17 cellular contexts compared by ENCODE assay signal in genomic region chr4:155339588-155339987, GRCh38. TPM values are rescaled to one million over a fixed set of nuclear protein-coding genes. Genes with fewer than 3 reads are reported as not detected.
DNase-seq lines count a peak whose midpoint lies in the region; ATAC-seq, FAIRE-seq and TF ChIP-seq lines count a peak whose summit lies in the region.
"Had no signal": no experiment of that assay in that cellular context is flagged by ENCODE, and none has a peak within 500 bp of the region (broad histone marks: within the 10 kb centered on the region; RNA-seq: fewer than 3 reads in every experiment).

No MANE protein-coding gene starts in this region.

- H3K4me3 Mint-ChIP-seq in CD8-positive, alpha-beta memory T cell: no peak overlapping the region
- H3K4me3 Mint-ChIP-seq: CD14-positive monocyte had no signal

- peaks cover 0 to 4% (median 2%) of the 10 kb centered on the region in 3 donors for H3K36me3 Mint-ChIP-seq in CD8-positive, alpha-beta memory T cell
- H3K36me3 Mint-ChIP-seq: CD14-positive monocyte had no signal

- H3K9me2 ChIP-seq in HCT116 (ENCODE audit: insufficient read depth): no peaks in the 10 kb centered on the region

- intact Hi-C loops in HCT116 (cut with micrococcal nuclease): no loop called here
- intact Hi-C loops in left colon (cut with DNase I, micrococcal nuclease): no loop called here
- intact Hi-C loops in posterior vena cava (cut with DNase I): no loop called here

- BruUV-seq in HCT116 (replicated peaks; lab: Mats Ljungman, UMichigan): no TSS peak

- CTCF ChIA-PET in A549 (lab: Yijun Ruan, JAX) (interaction anchor here (0.6 to 1.2 kb wide), 4 partner anchors 17 to 405 kb away, joined by 3 to 4 read pairs (median 3); no protein-coding TSS in a partner anchor), HCT116 (lab: Charles Lee) (no interaction called here)
- CTCF ChIA-PET in CD8-positive, alpha-beta memory T cell (lab: Charles Lee): no interaction called here

- no peaks in the 10 kb centered on the region for H3K36me3 ChIP-seq in HCT116 (ENCODE audit: control insufficient read depth in 1 of 2, insufficient read depth in 2 of 2, low read length in 2 of 2)
- no peaks in the 10 kb centered on the region for H3K36me3 ChIP-seq in CD8-positive, alpha-beta memory T cell (ENCODE audit: insufficient read depth, low read length)

- no peaks in the 10 kb centered on the region for H3K27me3 ChIP-seq in HCT116 (ENCODE audit: insufficient read depth, low read length)
- H3K27me3 ChIP-seq in CD8-positive, alpha-beta memory T cell (ENCODE audit: insufficient read depth, low read length, poor library complexity, severe bottlenecking): no peaks in the 10 kb centered on the region

- H3K9me3 ChIP-seq in A549: peaks cover 14% of the 10 kb centered on the region; the same call in 2 of the 3 replicates
- H3K9me3 ChIP-seq in HCT116 (ENCODE audit: control insufficient read depth in 1 of 2, insufficient read depth in 1 of 2, low read depth in 1 of 2, low read length in 2 of 2): no peaks in the 10 kb centered on the region
- H3K9me3 ChIP-seq in CD8-positive, alpha-beta memory T cell (ENCODE audit: low read length): no peaks in the 10 kb centered on the region

- TF ChIP-seq POLR2A in A549 (IDR thresholded peaks at IDR 0.05; ENCODE audit: low read length): no peak
- TF ChIP-seq POLR2A in HCT116 (IDR thresholded peaks at IDR 0.05; ENCODE audit: borderline replicate concordance, extremely low read depth, insufficient read depth, insufficient read length): no peak

- peak; percentile 49 for FAIRE-seq in A549 (lab: Jason Lieb, UNC)
- FAIRE-seq: D721Med had no signal

- ATAC-seq in A549: peak; percentile 88 to 93
- ATAC-seq in HCT116: 0 out of 2 replicates have a peak, but pooled peaks have one; percentile 34
- peak; percentile 63 for ATAC-seq in left colon
- no peak for ATAC-seq in HG02610 (IDR thresholded peaks at IDR 0.05; ENCODE audit: unreplicated experiment)
- ATAC-seq: Right ventricle myocardium inferior had no signal

- no peak overlapping the region for H3K9ac ChIP-seq in HCT116 (ENCODE audit: low read length)

- H3K9me3 Mint-ChIP-seq in CD8-positive, alpha-beta memory T cell: no peaks in the 10 kb centered on the region

- H3K4me2 ChIP-seq in A549 (peak overlapping the region; percentile 82), HCT116 (ENCODE audit: low read length) (no peak overlapping the region)
- H3K4me2 ChIP-seq: PC-9 had no signal

- H4K20me1 ChIP-seq in HCT116 (ENCODE audit: insufficient read depth): no peaks in the 10 kb centered on the region

- DNase-seq in A549 (ENCODE audit: low read depth in 1 of 2, low spot score in 1 of 2) (peak; percentile 11 to 91), HCT116 (ENCODE audit: low read depth, low spot score) (no peak), RPMI7951 (ENCODE audit: low read depth) (peak; percentile 10), left colon (no peak), T-helper 2 cell (no peak), posterior vena cava (ENCODE audit: low spot score) (no peak)
- DNase-seq in CD8-positive, alpha-beta memory T cell: no peak
- DNase-seq: 8988T, NCI-H1436, NCI-H2029 treated with DMSO at 0.1 percent for 48 hours, PC-9, T-helper 1 cell had no signal

- RAD21 ChIA-PET in HCT116 (lab: Charles Lee; ENCODE audit: low non-redundant PET in 1 of 2, low total read pairs in 2 of 2, uncharacterized antibody in 2 of 2, unreplicated experiment in 2 of 2): no interaction called here

- no peak overlapping the region for H2AFZ ChIP-seq in HCT116 (ENCODE audit: low read depth, low read length, poor library complexity, severe bottlenecking)
- H2AFZ ChIP-seq: PC-9 had no signal

- no peaks in the 10 kb centered on the region for H3K79me2 ChIP-seq in HCT116 (ENCODE audit: insufficient read depth, low read length)

- no peaks in the 10 kb centered on the region for H3K4me1 Mint-ChIP-seq in CD8-positive, alpha-beta memory T cell
- H3K4me1 Mint-ChIP-seq: CD14-positive monocyte had no signal

- TF ChIP-seq RAD21 in A549 (conservative IDR thresholded peaks at IDR 0.05 in 1 of 2, IDR thresholded peaks at IDR 0.05 in 1 of 2) (peak; percentile 3 to 47; a peak in 3 of 5 replicates), HCT116 (IDR thresholded peaks at IDR 0.05; ENCODE audit: low read depth) (no peak)

- H3K4me3 ChIP-seq in A549 (no peak overlapping the region), HCT116 (replicated peaks in 1 of 2; ENCODE audit: low read depth in 1 of 2, low read length in 2 of 2) (no peak overlapping the region)
- no peak overlapping the region for H3K4me3 ChIP-seq in CD8-positive, alpha-beta memory T cell (ENCODE audit: low read length)
- H3K4me3 ChIP-seq: PC-9, SK-N-MC had no signal

- POLR2A ChIA-PET in A549 (lab: Yijun Ruan, JAX): no interaction called here
- POLR2A ChIA-PET in HCT116 (lab: Charles Lee): no interaction called here
- POLR2A ChIA-PET in CD8-positive, alpha-beta memory T cell (lab: Charles Lee): no interaction called here

- TF ChIP-seq CTCF in A549 (IDR thresholded peaks at IDR 0.05) (no peak), HCT116 (IDR thresholded peaks at IDR 0.05 in 2 of 3, conservative IDR thresholded peaks at IDR 0.05 in 1 of 3; ENCODE audit: borderline replicate concordance in 1 of 3, insufficient read depth in 1 of 3, low read depth in 2 of 3, low read length in 2 of 3) (no peak)

- peak overlapping the region; percentile 81 to 83 for H3K27ac ChIP-seq in A549
- no peak overlapping the region for H3K27ac ChIP-seq in HCT116 (ENCODE audit: low read depth, low read length)
- no peak overlapping the region for H3K27ac ChIP-seq in CD8-positive, alpha-beta memory T cell (ENCODE audit: low read depth, low read length)
- H3K27ac ChIP-seq: PC-9, SK-N-MC had no signal

- peaks cover 6 to 11% of the 10 kb centered on the region in 2 donors for H3K27me3 Mint-ChIP-seq in CD8-positive, alpha-beta memory T cell

- peak; percentile 31 to 58; a peak in 2 of 5 replicates for TF ChIP-seq EP300 in A549 (IDR thresholded peaks at IDR 0.05)

- H3K27ac Mint-ChIP-seq in CD8-positive, alpha-beta memory T cell: no peak overlapping the region
- H3K27ac Mint-ChIP-seq: CD14-positive monocyte had no signal

- H3K4me1 ChIP-seq in A549 (peaks cover 45% of the 10 kb centered on the region), HCT116 (ENCODE audit: control insufficient read depth in 1 of 2, insufficient read depth in 2 of 2, low read length in 2 of 2) (peaks cover 0 to 8% of the 10 kb centered on the region in 2 experiments; a peak in 1 of 4 replicates)
- H3K4me1 ChIP-seq in CD8-positive, alpha-beta memory T cell (ENCODE audit: insufficient read depth, low read length): no peaks in the 10 kb centered on the region

- WGBS in A549 (ENCODE audit: missing lambda C conversion rate): 0% methylated on average over 6 of the region's 6 CpGs

TF ChIP-seq in A549, 52 proteins besides CTCF, POLR2A, EP300 and RAD21 (continues in another document):
- TF ChIP-seq FOSL2 (IDR thresholded peaks at IDR 0.05) (no peak; the same call in 1 of the 2 replicates), FOSL2 (CRISPR knock-in tag; IDR thresholded peaks at IDR 0.05) (peak; percentile 43; the same call in 1 of the 2 replicates), BCL3 (IDR thresholded peaks at IDR 0.05) (0 out of 3 replicates have a peak, but pooled peaks have one; percentile 32), JUN (IDR thresholded peaks at IDR 0.05) (peak; percentile 73 to 80; a peak in 4 of 5 replicates), MAX (IDR thresholded peaks at IDR 0.05) (peak; percentile 65)

TF ChIP-seq in HCT116, 20 proteins besides CTCF, POLR2A, EP300 and RAD21:
- 0 out of 2 replicates have a peak, but pooled peaks have one; percentile 27 for TF ChIP-seq CBX3 (IDR thresholded peaks at IDR 0.05; ENCODE audit: low read depth)
- no peak for TF ChIP-seq POLR2AphosphoS5 (IDR thresholded peaks at IDR 0.05; ENCODE audit: low read depth, low read length)

RNA-seq across cellular contexts. Expression of gene MAP9, which starts 37.2 kb away (rescaled TPM):
- 11.4 and 18.1 TPM in 2 replicates for polyA plus RNA-seq in A549 (2011; rRNA removed)
- 1.6 and 1.7 TPM in 2 replicates for polyA plus RNA-seq in A549 (2012; cell fraction: cytosol; rRNA removed)
- polyA plus RNA-seq in A549 (2012; cell fraction: nucleus; rRNA removed): 1.8 and 2.2 TPM in 2 replicates
- polyA plus RNA-seq in A549 (2017; fragmentation: RNase III; extraction: RNeasy Plus Mini Kit Qiagen cat#74134 plus additional on column Dnase treatment): 8.2 to 8.8 TPM (median 8.7 TPM) in 3 replicates
- polyA minus RNA-seq in A549 (2011; rRNA and poly(A)+ RNA removed): 2.9 and 3.6 TPM in 2 replicates
- 0.32 TPM for total RNA-seq in HCT116 (2021; ENCODE audit: unreplicated experiment)
- not detected in 2 replicates for polyA plus RNA-seq in HCT116 (2012)
- total RNA-seq in RPMI7951 (2014; rRNA removed; shearing (Covaris generic)): 3.9 and 6.0 TPM in 2 replicates
- 1 to 10 TPM; 1.0 to 3.7 TPM for total RNA-seq in left colon
- total RNA-seq in CD8-positive, alpha-beta memory T cell: 10 to 100 TPM; 10.9 to 12.0 TPM
- 7.7 TPM for polyA plus RNA-seq in CD8-positive, alpha-beta memory T cell
- 10 to 100 TPM; 10.5 to 13.4 TPM for total RNA-seq in posterior vena cava
- polyA plus RNA-seq: CD14-positive monocyte had no signal

Comparison
In these comparisons a context has a peak if more than half of its experiments do, and no peak if none do; other contexts are left out.
1. DNase-seq: peak in A549 (2 of 2) and RPMI7951 (single experiment); none in HCT116 (single experiment), left colon (0 of 2), CD8-positive, alpha-beta memory T cell (0 of 5), T-helper 2 cell (0 of 5) and posterior vena cava (single experiment).
2. H3K27ac ChIP-seq: peak in A549 (2 of 2); none in HCT116 (single experiment) and CD8-positive, alpha-beta memory T cell (single experiment).
3. Of the 6 proteins assayed by ChIP-seq in both A549 and HCT116: peak only in A549: MAX and RAD21; only in HCT116: none; in both: none; in neither: 4.